In the genomic region with DNA sequence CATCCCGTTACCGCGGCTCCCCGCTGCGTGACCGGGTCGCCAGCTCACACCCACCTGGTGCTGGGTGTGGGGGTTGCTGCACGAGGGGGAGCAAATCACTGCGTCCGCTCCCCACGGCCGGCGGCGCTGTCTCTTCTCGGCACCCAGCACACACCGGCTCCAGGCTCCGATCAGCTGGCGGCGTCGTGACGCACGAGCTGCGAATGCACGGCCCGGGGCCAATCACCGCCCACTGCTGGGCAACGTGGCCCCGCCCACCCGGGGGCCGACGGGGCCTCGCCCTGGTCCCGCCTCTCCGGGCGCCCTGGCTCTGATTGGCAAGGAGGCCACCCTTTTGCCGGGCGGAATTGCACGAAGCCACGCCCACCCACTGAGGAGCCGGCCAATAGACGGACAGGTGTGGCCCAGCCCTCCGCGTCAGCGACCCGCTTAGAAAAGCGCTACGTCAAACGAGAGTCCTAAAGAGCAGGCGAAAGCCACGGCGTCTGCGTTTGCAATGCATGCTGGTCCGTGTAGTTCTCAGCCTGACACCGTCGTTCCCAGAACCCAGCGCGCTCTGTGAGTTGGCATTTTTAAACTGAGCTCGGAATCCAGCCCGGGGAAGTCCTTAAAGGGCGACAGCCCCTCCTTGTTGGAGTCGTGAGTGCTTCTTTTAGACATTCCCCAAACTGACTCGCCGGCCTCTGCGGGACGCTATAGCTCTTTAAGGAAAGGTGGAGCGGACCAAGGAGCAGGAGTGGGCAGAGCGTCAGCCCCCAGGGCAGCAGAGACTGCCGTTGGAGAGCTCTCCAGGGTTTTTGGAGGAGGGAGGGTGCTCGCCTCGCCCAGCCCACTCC, we compare ENCODE assay signal across 1 cellular context.
A peak's percentile ranks its signal among the peaks of the same experiment; 100 is the strongest.
TF ChIP-seq lines count a peak whose summit lies in the region.

No MANE protein-coding gene starts in this region.

TF ChIP-seq in Ishikawa, 13 proteins besides CTCF, POLR2A, EP300 and RAD21 (continued from another document):
- TF ChIP-seq, protein P1, sequence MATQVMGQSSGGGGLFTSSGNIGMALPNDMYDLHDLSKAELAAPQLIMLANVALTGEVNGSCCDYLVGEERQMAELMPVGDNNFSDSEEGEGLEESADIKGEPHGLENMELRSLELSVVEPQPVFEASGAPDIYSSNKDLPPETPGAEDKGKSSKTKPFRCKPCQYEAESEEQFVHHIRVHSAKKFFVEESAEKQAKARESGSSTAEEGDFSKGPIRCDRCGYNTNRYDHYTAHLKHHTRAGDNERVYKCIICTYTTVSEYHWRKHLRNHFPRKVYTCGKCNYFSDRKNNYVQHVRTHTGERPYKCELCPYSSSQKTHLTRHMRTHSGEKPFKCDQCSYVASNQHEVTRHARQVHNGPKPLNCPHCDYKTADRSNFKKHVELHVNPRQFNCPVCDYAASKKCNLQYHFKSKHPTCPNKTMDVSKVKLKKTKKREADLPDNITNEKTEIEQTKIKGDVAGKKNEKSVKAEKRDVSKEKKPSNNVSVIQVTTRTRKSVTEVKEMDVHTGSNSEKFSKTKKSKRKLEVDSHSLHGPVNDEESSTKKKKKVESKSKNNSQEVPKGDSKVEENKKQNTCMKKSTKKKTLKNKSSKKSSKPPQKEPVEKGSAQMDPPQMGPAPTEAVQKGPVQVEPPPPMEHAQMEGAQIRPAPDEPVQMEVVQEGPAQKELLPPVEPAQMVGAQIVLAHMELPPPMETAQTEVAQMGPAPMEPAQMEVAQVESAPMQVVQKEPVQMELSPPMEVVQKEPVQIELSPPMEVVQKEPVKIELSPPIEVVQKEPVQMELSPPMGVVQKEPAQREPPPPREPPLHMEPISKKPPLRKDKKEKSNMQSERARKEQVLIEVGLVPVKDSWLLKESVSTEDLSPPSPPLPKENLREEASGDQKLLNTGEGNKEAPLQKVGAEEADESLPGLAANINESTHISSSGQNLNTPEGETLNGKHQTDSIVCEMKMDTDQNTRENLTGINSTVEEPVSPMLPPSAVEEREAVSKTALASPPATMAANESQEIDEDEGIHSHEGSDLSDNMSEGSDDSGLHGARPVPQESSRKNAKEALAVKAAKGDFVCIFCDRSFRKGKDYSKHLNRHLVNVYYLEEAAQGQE (IDR thresholded peaks at IDR 0.05; ENCODE audit: low read depth) = no peak
- TF ChIP-seq FOXM1 (IDR thresholded peaks at IDR 0.05; ENCODE audit: borderline replicate concordance, low read depth) (peak; percentile 34; the same call in 1 of the 2 replicates), TEAD4 (IDR thresholded peaks at IDR 0.05) (peak; percentile 66)
- TF ChIP-seq, protein P2, sequence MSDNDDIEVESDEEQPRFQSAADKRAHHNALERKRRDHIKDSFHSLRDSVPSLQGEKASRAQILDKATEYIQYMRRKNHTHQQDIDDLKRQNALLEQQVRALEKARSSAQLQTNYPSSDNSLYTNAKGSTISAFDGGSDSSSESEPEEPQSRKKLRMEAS (IDR thresholded peaks at IDR 0.05) = peak; percentile 76
